Comparison of ENCODE assay signal across 1 cellular context in the genomic region with DNA sequence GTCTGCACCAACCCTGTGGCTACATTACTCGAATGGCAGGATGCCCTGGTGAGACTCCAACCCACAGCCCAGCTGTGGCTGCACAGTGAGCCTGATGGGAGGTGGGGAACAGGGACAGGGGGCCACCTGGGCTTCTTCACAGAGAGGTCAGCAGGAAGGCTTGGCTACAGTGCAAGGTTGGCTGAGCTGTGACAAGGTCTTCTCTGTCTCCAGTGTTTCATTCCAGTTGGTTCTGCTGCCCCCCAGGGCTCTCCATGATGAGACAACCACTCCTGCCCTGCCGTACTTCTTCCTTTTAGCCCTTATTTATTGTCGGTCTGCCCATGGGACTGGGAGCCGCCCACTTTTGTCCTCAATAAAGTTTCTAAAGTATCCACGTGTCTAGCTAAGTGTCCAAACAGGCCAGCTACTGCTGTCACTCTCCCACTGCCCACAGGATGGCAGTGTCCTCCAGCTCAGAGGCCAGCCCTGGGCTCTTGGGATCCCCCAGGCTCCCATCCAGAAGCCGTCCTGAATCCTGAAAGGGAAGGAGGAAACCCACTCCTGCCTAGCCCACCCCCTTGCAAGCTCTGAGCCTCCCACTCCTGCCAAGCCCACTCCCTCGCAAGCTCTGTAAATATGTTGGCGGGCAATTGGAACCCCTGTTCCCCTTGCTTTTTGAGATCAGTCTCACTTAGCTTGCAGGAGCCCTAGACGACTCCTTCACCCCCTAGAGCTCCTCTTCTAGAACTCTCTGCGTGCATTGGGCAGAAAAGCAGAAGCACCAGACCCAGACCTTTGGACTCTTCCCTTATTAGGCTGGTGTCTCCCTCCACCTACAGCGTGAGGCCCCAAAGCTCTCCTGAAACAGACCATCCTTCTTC.
TF ChIP-seq lines count a peak whose summit lies in the region.

No MANE protein-coding gene starts in this region.

TF ChIP-seq in HepG2, 621 proteins besides CTCF, POLR2A, EP300 and RAD21 (continued from another document):
- TF ChIP-seq, protein P1, sequence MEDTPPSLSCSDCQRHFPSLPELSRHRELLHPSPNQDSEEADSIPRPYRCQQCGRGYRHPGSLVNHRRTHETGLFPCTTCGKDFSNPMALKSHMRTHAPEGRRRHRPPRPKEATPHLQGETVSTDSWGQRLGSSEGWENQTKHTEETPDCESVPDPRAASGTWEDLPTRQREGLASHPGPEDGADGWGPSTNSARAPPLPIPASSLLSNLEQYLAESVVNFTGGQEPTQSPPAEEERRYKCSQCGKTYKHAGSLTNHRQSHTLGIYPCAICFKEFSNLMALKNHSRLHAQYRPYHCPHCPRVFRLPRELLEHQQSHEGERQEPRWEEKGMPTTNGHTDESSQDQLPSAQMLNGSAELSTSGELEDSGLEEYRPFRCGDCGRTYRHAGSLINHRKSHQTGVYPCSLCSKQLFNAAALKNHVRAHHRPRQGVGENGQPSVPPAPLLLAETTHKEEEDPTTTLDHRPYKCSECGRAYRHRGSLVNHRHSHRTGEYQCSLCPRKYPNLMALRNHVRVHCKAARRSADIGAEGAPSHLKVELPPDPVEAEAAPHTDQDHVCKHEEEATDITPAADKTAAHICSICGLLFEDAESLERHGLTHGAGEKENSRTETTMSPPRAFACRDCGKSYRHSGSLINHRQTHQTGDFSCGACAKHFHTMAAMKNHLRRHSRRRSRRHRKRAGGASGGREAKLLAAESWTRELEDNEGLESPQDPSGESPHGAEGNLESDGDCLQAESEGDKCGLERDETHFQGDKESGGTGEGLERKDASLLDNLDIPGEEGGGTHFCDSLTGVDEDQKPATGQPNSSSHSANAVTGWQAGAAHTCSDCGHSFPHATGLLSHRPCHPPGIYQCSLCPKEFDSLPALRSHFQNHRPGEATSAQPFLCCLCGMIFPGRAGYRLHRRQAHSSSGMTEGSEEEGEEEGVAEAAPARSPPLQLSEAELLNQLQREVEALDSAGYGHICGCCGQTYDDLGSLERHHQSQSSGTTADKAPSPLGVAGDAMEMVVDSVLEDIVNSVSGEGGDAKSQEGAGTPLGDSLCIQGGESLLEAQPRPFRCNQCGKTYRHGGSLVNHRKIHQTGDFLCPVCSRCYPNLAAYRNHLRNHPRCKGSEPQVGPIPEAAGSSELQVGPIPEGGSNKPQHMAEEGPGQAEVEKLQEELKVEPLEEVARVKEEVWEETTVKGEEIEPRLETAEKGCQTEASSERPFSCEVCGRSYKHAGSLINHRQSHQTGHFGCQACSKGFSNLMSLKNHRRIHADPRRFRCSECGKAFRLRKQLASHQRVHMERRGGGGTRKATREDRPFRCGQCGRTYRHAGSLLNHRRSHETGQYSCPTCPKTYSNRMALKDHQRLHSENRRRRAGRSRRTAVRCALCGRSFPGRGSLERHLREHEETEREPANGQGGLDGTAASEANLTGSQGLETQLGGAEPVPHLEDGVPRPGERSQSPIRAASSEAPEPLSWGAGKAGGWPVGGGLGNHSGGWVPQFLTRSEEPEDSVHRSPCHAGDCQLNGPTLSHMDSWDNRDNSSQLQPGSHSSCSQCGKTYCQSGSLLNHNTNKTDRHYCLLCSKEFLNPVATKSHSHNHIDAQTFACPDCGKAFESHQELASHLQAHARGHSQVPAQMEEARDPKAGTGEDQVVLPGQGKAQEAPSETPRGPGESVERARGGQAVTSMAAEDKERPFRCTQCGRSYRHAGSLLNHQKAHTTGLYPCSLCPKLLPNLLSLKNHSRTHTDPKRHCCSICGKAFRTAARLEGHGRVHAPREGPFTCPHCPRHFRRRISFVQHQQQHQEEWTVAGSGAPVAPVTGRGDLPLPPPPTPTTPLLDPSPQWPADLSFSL (CRISPR knock-in tag; IDR thresholded peaks at IDR 0.05) = no peak
- TF ChIP-seq FOSL2 (CRISPR knock-in tag; IDR thresholded peaks at IDR 0.05) (0 out of 2 replicates have a peak, but pooled peaks have one; percentile 21), ZNF256 (CRISPR knock-in tag; conservative IDR thresholded peaks at IDR 0.05) (no peak), LCORL (IDR thresholded peaks at IDR 0.05) (no peak), LCORL (CRISPR knock-in tag; IDR thresholded peaks at IDR 0.05) (0 out of 2 replicates have a peak, but pooled peaks have one; percentile 35), AHR (CRISPR knock-in tag; IDR thresholded peaks at IDR 0.05) (0 out of 2 replicates have a peak, but pooled peaks have one; percentile 52)
TF ChIP-seq in HepG2: peak in this region for 20.
